10 cellular contexts compared by ENCODE assay signal in the genomic region with DNA sequence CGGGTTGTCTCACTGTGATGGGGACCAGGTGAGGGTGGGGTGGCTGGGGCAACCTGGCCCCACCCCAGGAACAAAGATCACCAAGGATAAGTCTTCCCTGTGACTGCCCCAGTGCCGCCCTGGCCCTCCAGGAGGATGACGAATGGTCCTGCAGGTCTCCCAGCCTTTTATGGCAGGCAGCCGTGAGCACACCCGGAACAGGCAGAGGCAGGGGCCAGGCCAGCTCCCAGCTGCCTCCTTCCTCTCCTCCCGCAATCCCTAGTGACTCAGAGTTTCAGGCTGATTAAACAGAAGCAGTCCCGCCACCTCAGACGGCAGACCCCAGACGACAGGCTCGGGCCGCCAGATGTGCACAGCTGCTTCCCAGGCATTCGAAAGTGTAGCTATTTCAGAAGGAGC. TPM values are rescaled to one million over a fixed set of nuclear protein-coding genes. Genes with fewer than 3 reads are reported as not detected.
DNase-seq lines count a peak whose midpoint lies in the region; ATAC-seq lines count a peak whose summit lies in the region.
"Had no signal": no experiment of that assay in that cellular context is flagged by ENCODE, and none has a peak within 500 bp of the region (broad histone marks: within the 10 kb centered on the region; RNA-seq: fewer than 3 reads in every experiment).

No MANE protein-coding gene starts in this region.

- H3K9ac ChIP-seq in mucosa of rectum (ENCODE audit: low read depth in 1 of 2, low read length in 2 of 2), result peak overlapping the region; percentile 72 to 82

- no peaks in the 10 kb centered on the region for H3K27me3 ChIP-seq in mucosa of rectum (ENCODE audit: control insufficient read depth in 2 of 2, insufficient read depth in 2 of 2, low read length in 2 of 2)

- intact Hi-C loops in sciatic nerve (cut with DNase I), result no loop called here

- ATAC-seq in HG02973 (IDR thresholded peaks at IDR 0.05; ENCODE audit: unreplicated experiment) (no peak), sciatic nerve (no peak)

- H3K9me3 ChIP-seq in mucosa of rectum (ENCODE audit: control insufficient read depth in 2 of 2, low read length in 2 of 2), result no peaks in the 10 kb centered on the region

- H3K36me3 ChIP-seq in mucosa of rectum (ENCODE audit: control insufficient read depth in 2 of 2, insufficient read depth in 2 of 2, low read length in 2 of 2), result peaks cover 37 to 39% of the 10 kb centered on the region in 2 donors

- H3K4me3 ChIP-seq in mucosa of rectum (ENCODE audit: low read length in 2 of 2), result peak overlapping the region in 1 of 2 donors; percentile 56

- peaks cover 60 to 68% of the 10 kb centered on the region in 2 donors for H3K4me1 ChIP-seq in mucosa of rectum (ENCODE audit: control insufficient read depth in 2 of 2, insufficient read depth in 2 of 2, low read length in 2 of 2)

- DNase-seq in COLO668 (lab: John Stamatoyannopoulos, UW; ENCODE audit: unreplicated experiment) (peak; percentile 68), NCI-H2171 treated with DMSO at 0.1 percent for 48 hours (lab: John Stamatoyannopoulos, UW) (peak; percentile 91), epidermal melanocyte (ENCODE audit: insufficient read length, low spot score) (peak; percentile 49), DMS153 (lab: John Stamatoyannopoulos, UW) (no peak), germinal center (ENCODE audit: low spot score) (no peak), sciatic nerve (ENCODE audit: low spot score) (no peak)
- DNase-seq: effector CD8-positive, alpha-beta T cell; NCI-H524 had no signal

- peak overlapping the region; percentile 95 for H3K27ac ChIP-seq in mucosa of rectum (ENCODE audit: low read depth in 2 of 2, low read length in 2 of 2)

RNA-seq across cellular contexts. Expression of a gene that starts 13.3 kb away (rescaled TPM):
- 78.2 TPM for total RNA-seq in sciatic nerve

RNA-seq across cellular contexts. Expression of a gene that starts 38.6 kb away (rescaled TPM):
- total RNA-seq in sciatic nerve, result 12.8 TPM

RNA-seq across cellular contexts. Expression of a gene that starts 38.7 kb away (rescaled TPM):
- total RNA-seq in sciatic nerve, result 0.09 TPM

RNA-seq across cellular contexts. Expression of a gene that starts 39.6 kb away (rescaled TPM):
- total RNA-seq in sciatic nerve, result 73.3 TPM

Comparison
In these comparisons a context has a peak if more than half of its experiments do, and no peak if none do; other contexts are left out.
1. DNase-seq: peak in COLO668 (single experiment), NCI-H2171 treated with DMSO at 0.1 percent for 48 hours (single experiment) and epidermal melanocyte (single experiment); none in DMS153 (single experiment), germinal center (single experiment) and sciatic nerve (single experiment).